ENCODE assay signal across 27 cellular contexts in the genomic region with DNA sequence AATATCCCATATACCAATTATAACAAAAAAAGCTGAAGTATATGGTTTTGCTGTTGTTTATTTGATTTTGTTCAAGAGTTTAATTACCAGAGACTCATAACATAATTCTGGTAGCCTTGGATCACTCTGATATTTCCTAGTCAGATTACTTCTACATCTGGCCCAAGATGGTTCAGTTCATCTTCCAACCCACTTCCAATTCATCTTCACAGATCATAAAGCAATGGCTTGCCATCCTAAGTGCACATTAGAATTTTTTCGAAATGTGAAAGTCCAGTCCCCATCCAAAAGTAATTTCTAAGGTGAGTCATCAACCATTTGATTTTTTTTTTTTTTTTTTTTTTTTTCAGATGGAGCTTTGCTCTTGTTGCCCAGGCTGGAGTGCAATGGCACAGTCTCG. TPM values are rescaled to one million over a fixed set of nuclear protein-coding genes. Genes with fewer than 3 reads are reported as not detected.
DNase-seq lines count a peak whose midpoint lies in the region; ATAC-seq, FAIRE-seq and TF ChIP-seq lines count a peak whose summit lies in the region.
"Had no signal": no experiment of that assay in that cellular context is flagged by ENCODE, and none has a peak within 500 bp of the region (broad histone marks: within the 10 kb centered on the region; RNA-seq: fewer than 3 reads in every experiment).

No MANE protein-coding gene starts in this region.

- TF ChIP-seq CTCF in gastroesophageal sphincter (IDR thresholded peaks at IDR 0.05), result no peak

- H3K4me3 ChIP-seq in small intestine (ENCODE audit: low read depth in 1 of 2, low read length in 2 of 2) (no peak overlapping the region), gastroesophageal sphincter (no peak overlapping the region)
- H3K4me3 ChIP-seq: GM23338, SJCRH30 had no signal

- no peaks in the 10 kb centered on the region for H3K4me1 ChIP-seq in small intestine (ENCODE audit: control insufficient read depth in 2 of 2, insufficient read depth in 1 of 2, low read depth in 1 of 2, low read length in 1 of 2)
- H3K4me1 ChIP-seq in gastroesophageal sphincter, result no peaks in the 10 kb centered on the region
- H3K4me1 ChIP-seq: SJCRH30 had no signal

- TF ChIP-seq EP300 in gastroesophageal sphincter (IDR thresholded peaks at IDR 0.05), result no peak

- H3K36me3 ChIP-seq in small intestine (ENCODE audit: control insufficient read depth in 2 of 2, insufficient read depth in 2 of 2, low read length in 2 of 2) (no peaks in the 10 kb centered on the region), gastroesophageal sphincter (no peaks in the 10 kb centered on the region)
- H3K36me3 ChIP-seq: SJCRH30 had no signal

- H3K27ac ChIP-seq in small intestine (ENCODE audit: low read depth in 1 of 2, low read length in 1 of 2), result no peak overlapping the region
- no peak overlapping the region for H3K27ac ChIP-seq in gastroesophageal sphincter
- H3K27ac ChIP-seq: SJCRH30 had no signal

- H3K9me3 ChIP-seq in small intestine (ENCODE audit: control insufficient read depth, low read depth) (no peaks in the 10 kb centered on the region), gastroesophageal sphincter (no peaks in the 10 kb centered on the region)
- H3K9me3 ChIP-seq: SJCRH30 had no signal

- peak; percentile 55 for ATAC-seq in SK-N-SH treated with all-trans-retinoic acid at 6 μM for 48 hours
- no peak for ATAC-seq in gastroesophageal sphincter
- ATAC-seq in GM19455 (IDR thresholded peaks at IDR 0.05; ENCODE audit: unreplicated experiment), result no peak
- ATAC-seq: GM23338, Right ventricle myocardium inferior had no signal

- TF ChIP-seq POLR2A in gastroesophageal sphincter (IDR thresholded peaks at IDR 0.05), result no peak

- H3K27me3 ChIP-seq in small intestine (ENCODE audit: control insufficient read depth in 2 of 2, insufficient read depth in 2 of 2, low read length in 2 of 2) (no peaks in the 10 kb centered on the region), gastroesophageal sphincter (no peaks in the 10 kb centered on the region)
- H3K27me3 ChIP-seq: SJCRH30 had no signal

- DNase-seq in AG20443 (ENCODE audit: low spot score), result peak; percentile 32
- peak; percentile 27 for DNase-seq in HT1080 (ENCODE audit: low read depth)
- DNase-seq in small intestine, result peak; percentile 8
- DNase-seq in RKO (ENCODE audit: low spot score), result no peak
- DNase-seq: Calu3, DMS79 treated with DMSO at 0.1 percent for 48 hours, H9, HFFc6, KBM-7, NCI-H1048, NCI-H1417 treated with DMSO at 0.1 percent for 48 hours, NCI-H187, NCI-H2081 treated with DMSO at 0.1 percent for 48 hours, NCI-H2171 treated with DMSO at 0.1 percent for 48 hours, NCI-H345, NCI-H524, NCI-H774, SJCRH30, T-helper 1 cell had no signal

- FAIRE-seq in small intestine (lab: Jason Lieb, UNC), result no peak
- FAIRE-seq: A204.1, HTR-8/SVneo, RCC 7860 had no signal

- 25 to 75% (median 47%) methylated on average over 2 of the region's 2 CpGs for WGBS in small intestine, 3 donors
- WGBS in gastroesophageal sphincter (ENCODE audit: low coverage in 1 of 2), 2 donors, result 41 to 88% methylated on average over 2 of the region's 2 CpGs

TF ChIP-seq in SK-N-SH treated with all-trans-retinoic acid at 6 μM for 48 hours, 23 proteins besides CTCF, POLR2A, EP300 and RAD21:
- no peak for TF ChIP-seq BACH2 (CRISPR knock-in tag; IDR thresholded peaks at IDR 0.05; ENCODE audit: borderline replicate concordance)
- TF ChIP-seq ISL1 (CRISPR knock-in tag; IDR thresholded peaks at IDR 0.05), result peak; percentile 89

RNA-seq across cellular contexts. Expression of a gene that starts 8.0 kb away (rescaled TPM):
- total RNA-seq in HT1080 (2014; rRNA removed; shearing (Covaris generic)), result 33.4 and 36.8 TPM in 2 replicates
- polyA plus RNA-seq in HT1080 (2015; cell fraction: cytosol; rRNA removed), result 84.0 and 91.1 TPM in 2 replicates
- 46.9 and 48.2 TPM in 2 replicates for polyA plus RNA-seq in HT1080 (2015; cell fraction: nucleus; rRNA removed)
- 10 to 100 TPM; 30.5 to 50.8 (median 44.9) TPM for polyA plus RNA-seq in small intestine
- total RNA-seq in gastroesophageal sphincter, result 10 to 100 TPM; 49.3 to 70.9 (median 58.9) TPM
